1 cellular context compared by ENCODE assay signal in genomic region chr1:42333662-42334239, GRCh38.
TF ChIP-seq lines count a peak whose summit lies in the region.

No MANE protein-coding gene starts in this region.

TF ChIP-seq in H1, 55 proteins besides CTCF, POLR2A, EP300 and RAD21 (continued from another document):
- TF ChIP-seq CHD7 (IDR thresholded peaks at IDR 0.05; ENCODE audit: insufficient replicate concordance, low read length) (no peak), CBX8 (IDR thresholded peaks at IDR 0.05; ENCODE audit: borderline replicate concordance, low read depth, low read length) (no peak), FOSL1 (IDR thresholded peaks at IDR 0.05; ENCODE audit: insufficient read depth, low read depth, low read length) (no peak), SRF (IDR thresholded peaks at IDR 0.05; ENCODE audit: low read depth, low read length) (no peak), TBP (IDR thresholded peaks at IDR 0.05; ENCODE audit: low read depth, low read length) (no peak), BRCA1 (IDR thresholded peaks at IDR 0.05; ENCODE audit: low read depth, low read length) (no peak)
